ENCODE assay signal across 8 cellular contexts in genomic region chr17:4980644-4981216, GRCh38. TPM values are rescaled to one million over a fixed set of nuclear protein-coding genes. Genes with fewer than 3 reads are reported as not detected.
DNase-seq lines count a peak whose midpoint lies in the region; ATAC-seq, FAIRE-seq and TF ChIP-seq lines count a peak whose summit lies in the region.

No MANE protein-coding gene starts in this region.

- 45 to 57% methylated on average over 6 of the region's 6 CpGs for WGBS in testis, 2 donors

- DNase-seq in GM12891 (ENCODE audit: insufficient read length, low spot score) (peak; percentile 43), NT2/D1 (ENCODE audit: low read depth, low spot score) (peak; percentile 63), astrocyte (ENCODE audit: low read depth) (peak; percentile 14), iris pigment epithelial cell (ENCODE audit: low read depth) (peak; percentile 42), testis (no peak)

- H2AFZ ChIP-seq in astrocyte (ENCODE audit: low read depth, low read length): no peak overlapping the region

- H3K27ac Mint-ChIP-seq in astrocyte (ENCODE audit: unreplicated experiment): no peak overlapping the region

- H3K27me3 ChIP-seq in BLaER1 treated with 17β-estradiol and CSF1 and Interleukin-3, amounts not matched to agents 10 nM and 100 nM: no peaks in the 10 kb centered on the region
- H3K27me3 ChIP-seq in NT2/D1 (ENCODE audit: insufficient read depth, insufficient read length) (peaks cover 11% of the 10 kb centered on the region), astrocyte (ENCODE audit: insufficient read depth, low read length) (no peaks in the 10 kb centered on the region), testis (no peaks in the 10 kb centered on the region)

- FAIRE-seq in GM12891 (lab: Jason Lieb, UNC): peak; percentile 76
- no peak for FAIRE-seq in astrocyte (lab: Jason Lieb, UNC)

- H3K79me2 ChIP-seq in astrocyte (ENCODE audit: insufficient read depth, low read length): no peaks in the 10 kb centered on the region

- H3K9ac ChIP-seq in BLaER1 treated with 17β-estradiol and CSF1 and Interleukin-3, amounts not matched to agents 10 nM and 100 nM: peak overlapping the region in 5 of 11 experiments; percentile 30 to 73 (median 42); a peak in 5 of 22 replicates
- peak overlapping the region; percentile 25 for H3K9ac ChIP-seq in NT2/D1 (ENCODE audit: insufficient read length, low read depth)
- no peak overlapping the region for H3K9ac ChIP-seq in astrocyte (ENCODE audit: low read length)

- peak overlapping the region in 6 of 11 experiments; percentile 35 to 71 (median 52); a peak in 10 of 22 replicates for H3K27ac ChIP-seq in BLaER1 treated with 17β-estradiol and CSF1 and Interleukin-3, amounts not matched to agents 10 nM and 100 nM
- H3K27ac ChIP-seq in astrocyte (ENCODE audit: low read depth, low read length) (no peak overlapping the region), testis (no peak overlapping the region)

- TF ChIP-seq POLR2A in GM12891 (IDR thresholded peaks at IDR 0.05; ENCODE audit: low read depth, low read length) (no peak), testis (IDR thresholded peaks at IDR 0.05) (no peak)

- peaks cover 6% of the 10 kb centered on the region for H3K4me1 Mint-ChIP-seq in astrocyte (ENCODE audit: low read depth, unreplicated experiment)

- peaks cover 29 to 91% (median 55%) of the 10 kb centered on the region in 10 experiments; a peak in 19 of 20 replicates for H3K4me1 ChIP-seq in BLaER1 treated with 17β-estradiol and CSF1 and Interleukin-3, amounts not matched to agents 10 nM and 100 nM
- H3K4me1 ChIP-seq in NT2/D1 (ENCODE audit: insufficient read depth, insufficient read length) (peaks cover 4% of the 10 kb centered on the region), astrocyte (ENCODE audit: insufficient read depth, low read length) (peaks cover 2% of the 10 kb centered on the region), testis (no peaks in the 10 kb centered on the region)

- H3K27me3 Mint-ChIP-seq in astrocyte (ENCODE audit: low read depth, unreplicated experiment): no peaks in the 10 kb centered on the region

- TF ChIP-seq CTCF in astrocyte (IDR thresholded peaks at IDR 0.05; ENCODE audit: insufficient read depth, low read depth, low read length): peak; percentile 58
- peak; percentile 64 to 84 (median 65) for TF ChIP-seq CTCF in testis (IDR thresholded peaks at IDR 0.05)

- peaks cover 36% of the 10 kb centered on the region for H3K36me3 Mint-ChIP-seq in astrocyte (ENCODE audit: low read depth, unreplicated experiment)

- no peak overlapping the region for H3K4me3 Mint-ChIP-seq in astrocyte (ENCODE audit: unreplicated experiment)

- peaks cover 0 to 12% (median 0%) of the 10 kb centered on the region in 11 experiments; a peak in 3 of 22 replicates for H4K20me1 ChIP-seq in BLaER1 treated with 17β-estradiol and CSF1 and Interleukin-3, amounts not matched to agents 10 nM and 100 nM
- peaks cover 25% of the 10 kb centered on the region for H4K20me1 ChIP-seq in astrocyte (ENCODE audit: insufficient read depth, low read length)

- no peaks in the 10 kb centered on the region for H3K9me3 ChIP-seq in BLaER1 treated with 17β-estradiol and CSF1 and Interleukin-3, amounts not matched to agents 10 nM and 100 nM (replicated peaks in 1 of 11)
- H3K9me3 ChIP-seq in NT2/D1 (ENCODE audit: insufficient read depth, low read length): no peaks in the 10 kb centered on the region
- no peaks in the 10 kb centered on the region for H3K9me3 ChIP-seq in astrocyte (ENCODE audit: insufficient read depth, low read depth, low read length)
- H3K9me3 ChIP-seq in testis: no peaks in the 10 kb centered on the region

- 0 out of 20 replicates have a peak overlapping the region, but pooled peaks of 1 of the 10 experiments have one; percentile 3 for H3K4me3 ChIP-seq in BLaER1 treated with 17β-estradiol and CSF1 and Interleukin-3, amounts not matched to agents 10 nM and 100 nM
- H3K4me3 ChIP-seq in NT2/D1 (ENCODE audit: insufficient read length, low read depth) (no peak overlapping the region), astrocyte (ENCODE audit: insufficient read depth, low read depth, low read length) (no peak overlapping the region), testis (no peak overlapping the region)

- peak overlapping the region; percentile 20 to 89 (median 54); a peak in 20 of 22 replicates for H3K4me2 ChIP-seq in BLaER1 treated with 17β-estradiol and CSF1 and Interleukin-3, amounts not matched to agents 10 nM and 100 nM
- H3K4me2 ChIP-seq in astrocyte (ENCODE audit: low read length): no peak overlapping the region

- ATAC-seq in GM21737 (IDR thresholded peaks at IDR 0.05; ENCODE audit: unreplicated experiment) (no peak), GM21390 (IDR thresholded peaks at IDR 0.05; ENCODE audit: unreplicated experiment) (no peak)

- peaks cover 33 to 77% (median 46%) of the 10 kb centered on the region in 11 experiments for H3K36me3 ChIP-seq in BLaER1 treated with 17β-estradiol and CSF1 and Interleukin-3, amounts not matched to agents 10 nM and 100 nM
- H3K36me3 ChIP-seq in NT2/D1 (ENCODE audit: insufficient read depth, insufficient read length, low read length) (peaks cover 47% of the 10 kb centered on the region), astrocyte (ENCODE audit: insufficient read depth, low read length) (peaks cover 13% of the 10 kb centered on the region), testis (ENCODE audit: low read depth, missing control alignments) (no peaks in the 10 kb centered on the region)

- intact Hi-C loops in testis (cut with DNase I; ENCODE audit: low total_unique reads): loop anchor here (5.0 kb wide), 1 partner anchor 82 kb away; no protein-coding TSS in a partner anchor

- no peaks in the 10 kb centered on the region for H3K9me3 Mint-ChIP-seq in astrocyte (ENCODE audit: unreplicated experiment)

TF ChIP-seq in GM12891, 5 proteins besides CTCF, POLR2A, EP300 and RAD21:
- TF ChIP-seq PAX5 (IDR thresholded peaks at IDR 0.05; ENCODE audit: insufficient read depth, low read length, severe bottlenecking) (no peak), SPI1 (IDR thresholded peaks at IDR 0.05; ENCODE audit: low read depth, low read length) (no peak), TAF1 (IDR thresholded peaks at IDR 0.05; ENCODE audit: low read depth, low read length) (no peak), POU2F2 (IDR thresholded peaks at IDR 0.05; ENCODE audit: low read depth, low read length) (0 out of 2 replicates have a peak, but pooled peaks have one; percentile 42)
TF ChIP-seq in GM12891: peak in this region for 1.

RNA-seq across cellular contexts. Expression of gene CAMTA2, which starts 6.7 kb away (rescaled TPM):
- polyA plus RNA-seq in GM12891 (2012; ENCODE audit: low read depth, missing spikeins): 15.5 TPM
- total RNA-seq in astrocyte: 43.1 and 44.3 TPM in 2 replicates
- total RNA-seq in testis: 10 to 100 TPM; 22.4 to 51.3 TPM
- polyA plus RNA-seq in testis (ENCODE audit: insufficient read depth, low read depth, low replicate concordance): 59.3 TPM

RNA-seq across cellular contexts. Expression of gene SPAG7, which starts 13.1 kb away (rescaled TPM):
- polyA plus RNA-seq in GM12891 (2012; ENCODE audit: low read depth, missing spikeins): 95.2 TPM
- total RNA-seq in astrocyte: 57.2 and 60.9 TPM in 2 replicates
- total RNA-seq in testis: 10 to 100 TPM; 54.9 to 66.1 TPM
- polyA plus RNA-seq in testis (ENCODE audit: insufficient read depth, low read depth, low replicate concordance): 79.5 TPM

RNA-seq across cellular contexts. Expression of gene INCA1, which starts 16.6 kb away (rescaled TPM):
- polyA plus RNA-seq in GM12891 (2012; ENCODE audit: low read depth, missing spikeins): 0.59 TPM
- total RNA-seq in astrocyte (0.82 and 1.7 TPM in 2 replicates), testis (10 to 100 TPM; 32.6 to 53.0 TPM)
- polyA plus RNA-seq in testis (ENCODE audit: insufficient read depth, low read depth, low replicate concordance): 64.4 TPM

RNA-seq across cellular contexts. Expression of gene KIF1C, which starts 17.0 kb away (rescaled TPM):
- 17.2 TPM for polyA plus RNA-seq in GM12891 (2012; ENCODE audit: low read depth, missing spikeins)
- total RNA-seq in astrocyte: 94.8 and 109 TPM in 2 replicates
- 10 to 100 TPM; 51.1 to 54.1 TPM for total RNA-seq in testis
- polyA plus RNA-seq in testis (ENCODE audit: insufficient read depth, low read depth, low replicate concordance): 79.9 TPM

RNA-seq across cellular contexts. Expression of gene ENO3, which starts 29.8 kb away (rescaled TPM):
- 38.5 TPM for polyA plus RNA-seq in GM12891 (2012; ENCODE audit: low read depth, missing spikeins)
- total RNA-seq in astrocyte: 12.7 and 20.4 TPM in 2 replicates
- 10 to 100 TPM; 16.4 to 17.2 TPM for total RNA-seq in testis
- 29.9 TPM for polyA plus RNA-seq in testis (ENCODE audit: insufficient read depth, low read depth, low replicate concordance)

Comparison
In these comparisons a context has a peak if more than half of its experiments do, and no peak if none do; other contexts are left out.
1. H3K27ac ChIP-seq: peak in BLaER1 treated with 17β-estradiol and CSF1 and Interleukin-3, amounts not matched to agents 10 nM and 100 nM (6 of 11); none in astrocyte (single experiment) and testis (0 of 2).
2. RNA of gene INCA1, which starts 16.6 kb away (total RNA-seq): 32.6 to 53.0 TPM in testis; 0.82 to 1.7 TPM in astrocyte; every median in the first group is over 10 times any median in the second.